In the genomic region with DNA sequence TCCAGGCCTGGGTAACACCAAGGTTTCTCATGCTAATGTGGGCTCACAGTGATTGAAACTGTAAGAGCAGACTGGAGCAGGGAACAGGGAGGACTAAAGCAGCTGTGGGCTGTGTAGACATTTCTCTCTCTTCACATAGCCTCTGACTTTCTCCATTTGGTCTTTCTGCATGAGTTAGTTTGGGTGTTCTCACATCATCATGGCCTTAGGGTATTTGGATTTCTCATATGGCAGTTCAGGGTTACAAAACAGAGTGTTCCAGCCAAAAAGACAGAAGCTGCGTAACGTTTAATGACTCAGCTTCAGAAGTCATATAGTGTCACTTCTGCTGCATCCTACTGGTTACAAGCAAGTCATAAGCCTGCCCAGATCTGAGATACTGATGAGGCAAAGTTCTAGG, we compare ENCODE assay signal across 12 cellular contexts. TPM values are rescaled to one million over a fixed set of nuclear protein-coding genes. Genes with fewer than 3 reads are reported as not detected.
DNase-seq lines count a peak whose midpoint lies in the region; ATAC-seq and TF ChIP-seq lines count a peak whose summit lies in the region.
"Had no signal": no experiment of that assay in that cellular context is flagged by ENCODE, and none has a peak within 500 bp of the region (broad histone marks: within the 10 kb centered on the region; RNA-seq: fewer than 3 reads in every experiment).

No MANE protein-coding gene starts in this region.

- TF ChIP-seq CTCF in MCF 10A (IDR thresholded peaks at IDR 0.05; ENCODE audit: unreplicated experiment) (no peak), breast epithelium (IDR thresholded peaks at IDR 0.05) (no peak), fibroblast of villous mesenchyme (IDR thresholded peaks at IDR 0.05; ENCODE audit: insufficient read depth, low read depth, low read length) (no peak), upper lobe of right lung (IDR thresholded peaks at IDR 0.05) (no peak)

- H3K9me3 ChIP-seq in breast epithelium, result no peaks in the 10 kb centered on the region
- H3K9me3 ChIP-seq in upper lobe of right lung, result no peaks in the 10 kb centered on the region
- H3K9me3 ChIP-seq: esophagus squamous epithelium, SK-N-SH had no signal

- H3K4me1 ChIP-seq in breast epithelium, result no peaks in the 10 kb centered on the region
- no peaks in the 10 kb centered on the region for H3K4me1 ChIP-seq in upper lobe of right lung

- peak overlapping the region in 1 of 2 donors; percentile 57 for H3K27ac ChIP-seq in breast epithelium
- H3K27ac ChIP-seq in upper lobe of right lung, result no peak overlapping the region

- peaks cover 26% of the 10 kb centered on the region for H3K4me1 Mint-ChIP-seq in MCF 10A (ENCODE audit: insufficient read depth, unreplicated experiment)
- H3K4me1 Mint-ChIP-seq in activated T-helper 2 cell treated with anti-CD3 and anti-CD28 coated beads, Interferon-gamma antibody, Interleukin-2, Interleukin-4, amounts not matched to agents 10 μg/mL and 5 μg/mL and 100 μg/mL, durations not matched to agents 14 hours and 24 hours and 36 hours (ENCODE audit: low read depth), result no peaks in the 10 kb centered on the region

- in situ Hi-C loops in SK-MEL-5 (cut with HindIII; ENCODE audit: low pct_unique_long_range_greater_than_20kb, low sequenced_read_pairs), result no loop called here

- intact Hi-C loops in MCF 10A (cut with micrococcal nuclease), result no loop called here
- intact Hi-C loops in breast epithelium (cut with DNase I; ENCODE audit: low total_unique reads), result no loop called here
- intact Hi-C loops in upper lobe of right lung (cut with DNase I), result no loop called here
- intact Hi-C loops in activated T-helper 2 cell treated with anti-CD3 and anti-CD28 coated beads, Interferon-gamma antibody, Interleukin-2, Interleukin-4, amounts not matched to agents 10 μg/mL and 5 μg/mL and 100 μg/mL, durations not matched to agents 14 hours and 24 hours and 36 hours (cut with micrococcal nuclease), result no loop called here

- peak; percentile 98 for DNase-seq in MCF 10A (ENCODE audit: unreplicated experiment)
- DNase-seq in breast epithelium (ENCODE audit: low spot score in 2 of 2), result no peak
- DNase-seq in SK-MEL-5 (ENCODE audit: low read depth, low spot score), result peak; percentile 59
- peak; percentile 93 for DNase-seq in fibroblast of villous mesenchyme (ENCODE audit: low read depth)
- DNase-seq in upper lobe of right lung, result no peak
- DNase-seq in activated T-helper 2 cell treated with anti-CD3 and anti-CD28 coated beads, Interferon-gamma antibody, Interleukin-2, Interleukin-4, amounts not matched to agents 10 μg/mL and 5 μg/mL and 100 μg/mL, durations not matched to agents 14 hours and 24 hours and 36 hours (ENCODE audit: low spot score), result no peak
- no peak for DNase-seq in C1 segment of cervical spinal cord (lab: John Stamatoyannopoulos, UW)
- DNase-seq: 8988T, esophagus squamous epithelium, SK-N-SH had no signal

- no peaks in the 10 kb centered on the region for H3K36me3 ChIP-seq in breast epithelium
- no peaks in the 10 kb centered on the region for H3K36me3 ChIP-seq in upper lobe of right lung
- H3K36me3 ChIP-seq: esophagus squamous epithelium had no signal

- H3K9me3 Mint-ChIP-seq in MCF 10A (ENCODE audit: unreplicated experiment), result peaks cover 7% of the 10 kb centered on the region
- no peaks in the 10 kb centered on the region for H3K9me3 Mint-ChIP-seq in activated T-helper 2 cell treated with anti-CD3 and anti-CD28 coated beads, Interferon-gamma antibody, Interleukin-2, Interleukin-4, amounts not matched to agents 10 μg/mL and 5 μg/mL and 100 μg/mL, durations not matched to agents 14 hours and 24 hours and 36 hours

- H3K27me3 Mint-ChIP-seq in MCF 10A (ENCODE audit: insufficient read depth, unreplicated experiment), result no peaks in the 10 kb centered on the region
- H3K27me3 Mint-ChIP-seq in activated T-helper 2 cell treated with anti-CD3 and anti-CD28 coated beads, Interferon-gamma antibody, Interleukin-2, Interleukin-4, amounts not matched to agents 10 μg/mL and 5 μg/mL and 100 μg/mL, durations not matched to agents 14 hours and 24 hours and 36 hours (ENCODE audit: low read depth), result peaks cover 16% of the 10 kb centered on the region

- peak overlapping the region; percentile 90 for H3K27ac Mint-ChIP-seq in MCF 10A (ENCODE audit: low read depth, unreplicated experiment)
- no peak overlapping the region for H3K27ac Mint-ChIP-seq in activated T-helper 2 cell treated with anti-CD3 and anti-CD28 coated beads, Interferon-gamma antibody, Interleukin-2, Interleukin-4, amounts not matched to agents 10 μg/mL and 5 μg/mL and 100 μg/mL, durations not matched to agents 14 hours and 24 hours and 36 hours

- peak overlapping the region; percentile 44 for H3K4me3 Mint-ChIP-seq in MCF 10A (ENCODE audit: unreplicated experiment)
- H3K4me3 Mint-ChIP-seq in activated T-helper 2 cell treated with anti-CD3 and anti-CD28 coated beads, Interferon-gamma antibody, Interleukin-2, Interleukin-4, amounts not matched to agents 10 μg/mL and 5 μg/mL and 100 μg/mL, durations not matched to agents 14 hours and 24 hours and 36 hours (ENCODE audit: low read depth), result no peak overlapping the region

- peak; percentile 70 for ATAC-seq in upper lobe of right lung
- ATAC-seq in GM18868 (IDR thresholded peaks at IDR 0.05; ENCODE audit: unreplicated experiment), result no peak
- ATAC-seq: left lobe of liver had no signal

- CTCF ChIA-PET in MCF 10A (lab: Yijun Ruan, JAX), result interaction anchor here (0.9 to 1.0 kb wide), 2 partner anchors 23 to 210 kb away, joined by 3 read pairs; no protein-coding TSS in a partner anchor

- H3K36me3 Mint-ChIP-seq in MCF 10A (ENCODE audit: insufficient read depth, unreplicated experiment), result no peaks in the 10 kb centered on the region
- H3K36me3 Mint-ChIP-seq in activated T-helper 2 cell treated with anti-CD3 and anti-CD28 coated beads, Interferon-gamma antibody, Interleukin-2, Interleukin-4, amounts not matched to agents 10 μg/mL and 5 μg/mL and 100 μg/mL, durations not matched to agents 14 hours and 24 hours and 36 hours (ENCODE audit: low read depth), result no peaks in the 10 kb centered on the region

- TF ChIP-seq POLR2A in breast epithelium (IDR thresholded peaks at IDR 0.05), result no peak

- H3K4me3 ChIP-seq in breast epithelium (no peak overlapping the region), fibroblast of villous mesenchyme (ENCODE audit: low read depth, low read length) (no peak overlapping the region), upper lobe of right lung (no peak overlapping the region)
- H3K4me3 ChIP-seq: esophagus squamous epithelium had no signal

- H3K27me3 ChIP-seq in breast epithelium, result no peaks in the 10 kb centered on the region
- H3K27me3 ChIP-seq in upper lobe of right lung, result no peaks in the 10 kb centered on the region
- H3K27me3 ChIP-seq: esophagus squamous epithelium had no signal

- POLR2A ChIA-PET in MCF 10A (lab: Yijun Ruan, JAX), result interaction anchor here (0.6 to 2.7 kb wide), 11 partner anchors 10 to 212 kb away, joined by 3 to 23 read pairs (median 4); partner anchors contain the start of genes OSBPL8 and ZDHHC17

- BruUV-seq in MCF 10A (replicated peaks; lab: Mats Ljungman, UMichigan), result no TSS peak

RNA-seq across cellular contexts. Expression of gene OSBPL8, which starts 52.0 kb away (rescaled TPM):
- total RNA-seq in MCF 10A (2022) (71.1 and 77.2 TPM in 2 replicates), breast epithelium (10 to 100 TPM; 77.6 to 89.1 (median 87.2) TPM), fibroblast of villous mesenchyme (135 and 148 TPM in 2 replicates), upper lobe of right lung (97.3 TPM)
- total RNA-seq in SK-MEL-5 (2014; rRNA removed; shearing (Covaris generic)), result 46.3 and 54.2 TPM in 2 replicates
- 37.6 and 61.1 TPM in 2 replicates for polyA plus RNA-seq in SK-MEL-5 (2015; cell fraction: cytosol; rRNA removed)
- polyA plus RNA-seq in SK-MEL-5 (2015; cell fraction: nucleus; rRNA removed), result 36.6 and 46.8 TPM in 2 replicates
- 87.9 TPM in 2 replicates for total RNA-seq in activated T-helper 2 cell treated with anti-CD3 and anti-CD28 coated beads, Interferon-gamma antibody, Interleukin-2, Interleukin-4, amounts not matched to agents 10 μg/mL and 5 μg/mL and 100 μg/mL, durations not matched to agents 14 hours and 24 hours and 36 hours

Comparison
In these comparisons a context has a peak if more than half of its experiments do, and no peak if none do; other contexts are left out.
1. DNase-seq: peak in MCF 10A (single experiment), SK-MEL-5 (single experiment) and fibroblast of villous mesenchyme (single experiment); none in breast epithelium (0 of 2), upper lobe of right lung (single experiment), activated T-helper 2 cell treated with anti-CD3 and anti-CD28 coated beads, Interferon-gamma antibody, Interleukin-2, Interleukin-4, amounts not matched to agents 10 μg/mL and 5 μg/mL and 100 μg/mL, durations not matched to agents 14 hours and 24 hours and 36 hours (single experiment) and C1 segment of cervical spinal cord (0 of 14).